ENCODE assay signal across 2 cellular contexts in genomic region chr4:76665721-76666120, GRCh38.
TF ChIP-seq lines count a peak whose summit lies in the region.

No MANE protein-coding gene starts in this region.

TF ChIP-seq in A549, 52 proteins besides CTCF, POLR2A, EP300 and RAD21 (continued from another document):
- TF ChIP-seq HMGXB4 (CRISPR knock-in tag; IDR thresholded peaks at IDR 0.05; ENCODE audit: borderline replicate concordance): no peak

TF ChIP-seq in IMR-90, 13 proteins besides CTCF, POLR2A, EP300 and RAD21 (continued from another document):
- TF ChIP-seq ELK1 (IDR thresholded peaks at IDR 0.05; ENCODE audit: borderline replicate concordance, low read depth, low read length) (no peak), MAZ (IDR thresholded peaks at IDR 0.05; ENCODE audit: borderline replicate concordance, low read depth, low read length) (no peak), RFX5 (IDR thresholded peaks at IDR 0.05; ENCODE audit: low read depth, low read length) (no peak), SMC3 (IDR thresholded peaks at IDR 0.05; ENCODE audit: low read depth, low read length) (no peak), USF2 (IDR thresholded peaks at IDR 0.05; ENCODE audit: low read depth, low read length) (no peak), BHLHE40 (IDR thresholded peaks at IDR 0.05; ENCODE audit: low read depth, low read length) (no peak), MXI1 (IDR thresholded peaks at IDR 0.05; ENCODE audit: borderline replicate concordance, low read depth, low read length) (no peak), RCOR1 (IDR thresholded peaks at IDR 0.05; ENCODE audit: insufficient replicate concordance, low read length) (no peak), MAFK (IDR thresholded peaks at IDR 0.05; ENCODE audit: low read depth, low read length) (no peak)
